In the genomic region with DNA sequence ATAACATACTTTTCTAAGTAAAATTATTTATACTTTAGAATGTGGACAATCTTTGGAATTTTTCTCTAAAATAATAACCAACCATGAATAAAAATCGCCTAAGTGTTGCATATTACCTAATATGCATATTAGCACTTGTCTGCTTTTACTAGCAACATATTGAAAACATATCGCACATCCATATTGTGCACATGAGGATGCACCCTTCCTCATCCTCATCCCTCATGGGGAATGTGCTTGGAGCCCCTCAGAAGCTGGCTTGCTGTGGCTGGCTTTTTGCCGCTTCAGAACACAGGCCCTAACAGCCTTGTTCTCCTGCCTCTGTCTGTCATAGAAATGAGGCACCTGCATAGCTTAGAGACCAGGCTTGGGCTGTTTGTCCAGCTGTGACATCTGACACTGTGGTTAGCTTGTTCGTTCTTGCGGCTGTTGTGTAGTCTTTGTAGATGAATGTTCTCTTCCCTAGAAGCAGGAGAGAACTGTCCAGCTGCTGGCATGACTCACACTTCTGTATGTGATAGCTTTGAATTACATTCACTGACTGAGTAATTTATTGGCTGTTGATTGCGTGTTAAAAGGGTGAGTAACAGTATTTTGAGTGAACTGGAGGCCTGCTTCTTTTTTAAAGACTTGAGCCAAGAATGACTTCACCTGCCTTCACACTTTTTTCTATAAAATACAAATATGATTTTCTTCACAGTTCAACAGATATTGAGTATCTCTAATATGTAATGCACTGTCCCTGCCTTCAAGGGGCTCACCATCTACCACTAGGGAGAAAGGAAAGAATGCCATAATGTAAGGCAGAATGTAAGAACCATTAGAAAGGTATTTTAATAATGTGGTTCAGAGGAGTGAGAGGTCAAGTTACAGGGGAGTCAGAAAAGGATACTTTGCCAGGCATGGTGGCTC, we compare ENCODE assay signal across 1 cellular context.
TF ChIP-seq lines count a peak whose summit lies in the region.

No MANE protein-coding gene starts in this region.

TF ChIP-seq in K562, 482 proteins besides CTCF, POLR2A, EP300 and RAD21 (continued from another document and continues in another):
- TF ChIP-seq, protein P1, sequence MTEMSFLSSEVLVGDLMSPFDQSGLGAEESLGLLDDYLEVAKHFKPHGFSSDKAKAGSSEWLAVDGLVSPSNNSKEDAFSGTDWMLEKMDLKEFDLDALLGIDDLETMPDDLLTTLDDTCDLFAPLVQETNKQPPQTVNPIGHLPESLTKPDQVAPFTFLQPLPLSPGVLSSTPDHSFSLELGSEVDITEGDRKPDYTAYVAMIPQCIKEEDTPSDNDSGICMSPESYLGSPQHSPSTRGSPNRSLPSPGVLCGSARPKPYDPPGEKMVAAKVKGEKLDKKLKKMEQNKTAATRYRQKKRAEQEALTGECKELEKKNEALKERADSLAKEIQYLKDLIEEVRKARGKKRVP (CRISPR knock-in tag; IDR thresholded peaks at IDR 0.05): no peak
- peak; percentile 86 for TF ChIP-seq LCOR (CRISPR knock-in tag; IDR thresholded peaks at IDR 0.05)
- TF ChIP-seq, protein P2, sequence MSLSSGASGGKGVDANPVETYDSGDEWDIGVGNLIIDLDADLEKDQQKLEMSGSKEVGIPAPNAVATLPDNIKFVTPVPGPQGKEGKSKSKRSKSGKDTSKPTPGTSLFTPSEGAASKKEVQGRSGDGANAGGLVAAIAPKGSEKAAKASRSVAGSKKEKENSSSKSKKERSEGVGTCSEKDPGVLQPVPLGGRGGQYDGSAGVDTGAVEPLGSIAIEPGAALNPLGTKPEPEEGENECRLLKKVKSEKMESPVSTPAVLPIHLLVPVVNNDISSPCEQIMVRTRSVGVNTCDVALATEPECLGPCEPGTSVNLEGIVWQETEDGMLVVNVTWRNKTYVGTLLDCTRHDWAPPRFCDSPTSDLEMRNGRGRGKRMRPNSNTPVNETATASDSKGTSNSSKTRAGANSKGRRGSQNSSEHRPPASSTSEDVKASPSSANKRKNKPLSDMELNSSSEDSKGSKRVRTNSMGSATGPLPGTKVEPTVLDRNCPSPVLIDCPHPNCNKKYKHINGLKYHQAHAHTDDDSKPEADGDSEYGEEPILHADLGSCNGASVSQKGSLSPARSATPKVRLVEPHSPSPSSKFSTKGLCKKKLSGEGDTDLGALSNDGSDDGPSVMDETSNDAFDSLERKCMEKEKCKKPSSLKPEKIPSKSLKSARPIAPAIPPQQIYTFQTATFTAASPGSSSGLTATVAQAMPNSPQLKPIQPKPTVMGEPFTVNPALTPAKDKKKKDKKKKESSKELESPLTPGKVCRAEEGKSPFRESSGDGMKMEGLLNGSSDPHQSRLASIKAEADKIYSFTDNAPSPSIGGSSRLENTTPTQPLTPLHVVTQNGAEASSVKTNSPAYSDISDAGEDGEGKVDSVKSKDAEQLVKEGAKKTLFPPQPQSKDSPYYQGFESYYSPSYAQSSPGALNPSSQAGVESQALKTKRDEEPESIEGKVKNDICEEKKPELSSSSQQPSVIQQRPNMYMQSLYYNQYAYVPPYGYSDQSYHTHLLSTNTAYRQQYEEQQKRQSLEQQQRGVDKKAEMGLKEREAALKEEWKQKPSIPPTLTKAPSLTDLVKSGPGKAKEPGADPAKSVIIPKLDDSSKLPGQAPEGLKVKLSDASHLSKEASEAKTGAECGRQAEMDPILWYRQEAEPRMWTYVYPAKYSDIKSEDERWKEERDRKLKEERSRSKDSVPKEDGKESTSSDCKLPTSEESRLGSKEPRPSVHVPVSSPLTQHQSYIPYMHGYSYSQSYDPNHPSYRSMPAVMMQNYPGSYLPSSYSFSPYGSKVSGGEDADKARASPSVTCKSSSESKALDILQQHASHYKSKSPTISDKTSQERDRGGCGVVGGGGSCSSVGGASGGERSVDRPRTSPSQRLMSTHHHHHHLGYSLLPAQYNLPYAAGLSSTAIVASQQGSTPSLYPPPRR (CRISPR knock-in tag; IDR thresholded peaks at IDR 0.05; ENCODE audit: borderline replicate concordance): peak; percentile 88
- no peak for TF ChIP-seq ZNF507 (tag; conservative IDR thresholded peaks at IDR 0.05)
- TF ChIP-seq, protein P3, sequence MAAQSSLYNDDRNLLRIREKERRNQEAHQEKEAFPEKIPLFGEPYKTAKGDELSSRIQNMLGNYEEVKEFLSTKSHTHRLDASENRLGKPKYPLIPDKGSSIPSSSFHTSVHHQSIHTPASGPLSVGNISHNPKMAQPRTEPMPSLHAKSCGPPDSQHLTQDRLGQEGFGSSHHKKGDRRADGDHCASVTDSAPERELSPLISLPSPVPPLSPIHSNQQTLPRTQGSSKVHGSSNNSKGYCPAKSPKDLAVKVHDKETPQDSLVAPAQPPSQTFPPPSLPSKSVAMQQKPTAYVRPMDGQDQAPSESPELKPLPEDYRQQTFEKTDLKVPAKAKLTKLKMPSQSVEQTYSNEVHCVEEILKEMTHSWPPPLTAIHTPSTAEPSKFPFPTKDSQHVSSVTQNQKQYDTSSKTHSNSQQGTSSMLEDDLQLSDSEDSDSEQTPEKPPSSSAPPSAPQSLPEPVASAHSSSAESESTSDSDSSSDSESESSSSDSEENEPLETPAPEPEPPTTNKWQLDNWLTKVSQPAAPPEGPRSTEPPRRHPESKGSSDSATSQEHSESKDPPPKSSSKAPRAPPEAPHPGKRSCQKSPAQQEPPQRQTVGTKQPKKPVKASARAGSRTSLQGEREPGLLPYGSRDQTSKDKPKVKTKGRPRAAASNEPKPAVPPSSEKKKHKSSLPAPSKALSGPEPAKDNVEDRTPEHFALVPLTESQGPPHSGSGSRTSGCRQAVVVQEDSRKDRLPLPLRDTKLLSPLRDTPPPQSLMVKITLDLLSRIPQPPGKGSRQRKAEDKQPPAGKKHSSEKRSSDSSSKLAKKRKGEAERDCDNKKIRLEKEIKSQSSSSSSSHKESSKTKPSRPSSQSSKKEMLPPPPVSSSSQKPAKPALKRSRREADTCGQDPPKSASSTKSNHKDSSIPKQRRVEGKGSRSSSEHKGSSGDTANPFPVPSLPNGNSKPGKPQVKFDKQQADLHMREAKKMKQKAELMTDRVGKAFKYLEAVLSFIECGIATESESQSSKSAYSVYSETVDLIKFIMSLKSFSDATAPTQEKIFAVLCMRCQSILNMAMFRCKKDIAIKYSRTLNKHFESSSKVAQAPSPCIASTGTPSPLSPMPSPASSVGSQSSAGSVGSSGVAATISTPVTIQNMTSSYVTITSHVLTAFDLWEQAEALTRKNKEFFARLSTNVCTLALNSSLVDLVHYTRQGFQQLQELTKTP (IDR thresholded peaks at IDR 0.05; ENCODE audit: low read depth in 1 of 2, partially characterized antibody in 2 of 2): peak in 1 of 2 experiments; percentile 93
- peak; percentile 71; the same call in 1 of the 2 replicates for TF ChIP-seq NCOA1 (IDR thresholded peaks at IDR 0.05; ENCODE audit: low read depth)
- TF ChIP-seq TAF9B (IDR thresholded peaks at IDR 0.05; ENCODE audit: partially characterized antibody): peak; percentile 83
- TF ChIP-seq, protein P4, sequence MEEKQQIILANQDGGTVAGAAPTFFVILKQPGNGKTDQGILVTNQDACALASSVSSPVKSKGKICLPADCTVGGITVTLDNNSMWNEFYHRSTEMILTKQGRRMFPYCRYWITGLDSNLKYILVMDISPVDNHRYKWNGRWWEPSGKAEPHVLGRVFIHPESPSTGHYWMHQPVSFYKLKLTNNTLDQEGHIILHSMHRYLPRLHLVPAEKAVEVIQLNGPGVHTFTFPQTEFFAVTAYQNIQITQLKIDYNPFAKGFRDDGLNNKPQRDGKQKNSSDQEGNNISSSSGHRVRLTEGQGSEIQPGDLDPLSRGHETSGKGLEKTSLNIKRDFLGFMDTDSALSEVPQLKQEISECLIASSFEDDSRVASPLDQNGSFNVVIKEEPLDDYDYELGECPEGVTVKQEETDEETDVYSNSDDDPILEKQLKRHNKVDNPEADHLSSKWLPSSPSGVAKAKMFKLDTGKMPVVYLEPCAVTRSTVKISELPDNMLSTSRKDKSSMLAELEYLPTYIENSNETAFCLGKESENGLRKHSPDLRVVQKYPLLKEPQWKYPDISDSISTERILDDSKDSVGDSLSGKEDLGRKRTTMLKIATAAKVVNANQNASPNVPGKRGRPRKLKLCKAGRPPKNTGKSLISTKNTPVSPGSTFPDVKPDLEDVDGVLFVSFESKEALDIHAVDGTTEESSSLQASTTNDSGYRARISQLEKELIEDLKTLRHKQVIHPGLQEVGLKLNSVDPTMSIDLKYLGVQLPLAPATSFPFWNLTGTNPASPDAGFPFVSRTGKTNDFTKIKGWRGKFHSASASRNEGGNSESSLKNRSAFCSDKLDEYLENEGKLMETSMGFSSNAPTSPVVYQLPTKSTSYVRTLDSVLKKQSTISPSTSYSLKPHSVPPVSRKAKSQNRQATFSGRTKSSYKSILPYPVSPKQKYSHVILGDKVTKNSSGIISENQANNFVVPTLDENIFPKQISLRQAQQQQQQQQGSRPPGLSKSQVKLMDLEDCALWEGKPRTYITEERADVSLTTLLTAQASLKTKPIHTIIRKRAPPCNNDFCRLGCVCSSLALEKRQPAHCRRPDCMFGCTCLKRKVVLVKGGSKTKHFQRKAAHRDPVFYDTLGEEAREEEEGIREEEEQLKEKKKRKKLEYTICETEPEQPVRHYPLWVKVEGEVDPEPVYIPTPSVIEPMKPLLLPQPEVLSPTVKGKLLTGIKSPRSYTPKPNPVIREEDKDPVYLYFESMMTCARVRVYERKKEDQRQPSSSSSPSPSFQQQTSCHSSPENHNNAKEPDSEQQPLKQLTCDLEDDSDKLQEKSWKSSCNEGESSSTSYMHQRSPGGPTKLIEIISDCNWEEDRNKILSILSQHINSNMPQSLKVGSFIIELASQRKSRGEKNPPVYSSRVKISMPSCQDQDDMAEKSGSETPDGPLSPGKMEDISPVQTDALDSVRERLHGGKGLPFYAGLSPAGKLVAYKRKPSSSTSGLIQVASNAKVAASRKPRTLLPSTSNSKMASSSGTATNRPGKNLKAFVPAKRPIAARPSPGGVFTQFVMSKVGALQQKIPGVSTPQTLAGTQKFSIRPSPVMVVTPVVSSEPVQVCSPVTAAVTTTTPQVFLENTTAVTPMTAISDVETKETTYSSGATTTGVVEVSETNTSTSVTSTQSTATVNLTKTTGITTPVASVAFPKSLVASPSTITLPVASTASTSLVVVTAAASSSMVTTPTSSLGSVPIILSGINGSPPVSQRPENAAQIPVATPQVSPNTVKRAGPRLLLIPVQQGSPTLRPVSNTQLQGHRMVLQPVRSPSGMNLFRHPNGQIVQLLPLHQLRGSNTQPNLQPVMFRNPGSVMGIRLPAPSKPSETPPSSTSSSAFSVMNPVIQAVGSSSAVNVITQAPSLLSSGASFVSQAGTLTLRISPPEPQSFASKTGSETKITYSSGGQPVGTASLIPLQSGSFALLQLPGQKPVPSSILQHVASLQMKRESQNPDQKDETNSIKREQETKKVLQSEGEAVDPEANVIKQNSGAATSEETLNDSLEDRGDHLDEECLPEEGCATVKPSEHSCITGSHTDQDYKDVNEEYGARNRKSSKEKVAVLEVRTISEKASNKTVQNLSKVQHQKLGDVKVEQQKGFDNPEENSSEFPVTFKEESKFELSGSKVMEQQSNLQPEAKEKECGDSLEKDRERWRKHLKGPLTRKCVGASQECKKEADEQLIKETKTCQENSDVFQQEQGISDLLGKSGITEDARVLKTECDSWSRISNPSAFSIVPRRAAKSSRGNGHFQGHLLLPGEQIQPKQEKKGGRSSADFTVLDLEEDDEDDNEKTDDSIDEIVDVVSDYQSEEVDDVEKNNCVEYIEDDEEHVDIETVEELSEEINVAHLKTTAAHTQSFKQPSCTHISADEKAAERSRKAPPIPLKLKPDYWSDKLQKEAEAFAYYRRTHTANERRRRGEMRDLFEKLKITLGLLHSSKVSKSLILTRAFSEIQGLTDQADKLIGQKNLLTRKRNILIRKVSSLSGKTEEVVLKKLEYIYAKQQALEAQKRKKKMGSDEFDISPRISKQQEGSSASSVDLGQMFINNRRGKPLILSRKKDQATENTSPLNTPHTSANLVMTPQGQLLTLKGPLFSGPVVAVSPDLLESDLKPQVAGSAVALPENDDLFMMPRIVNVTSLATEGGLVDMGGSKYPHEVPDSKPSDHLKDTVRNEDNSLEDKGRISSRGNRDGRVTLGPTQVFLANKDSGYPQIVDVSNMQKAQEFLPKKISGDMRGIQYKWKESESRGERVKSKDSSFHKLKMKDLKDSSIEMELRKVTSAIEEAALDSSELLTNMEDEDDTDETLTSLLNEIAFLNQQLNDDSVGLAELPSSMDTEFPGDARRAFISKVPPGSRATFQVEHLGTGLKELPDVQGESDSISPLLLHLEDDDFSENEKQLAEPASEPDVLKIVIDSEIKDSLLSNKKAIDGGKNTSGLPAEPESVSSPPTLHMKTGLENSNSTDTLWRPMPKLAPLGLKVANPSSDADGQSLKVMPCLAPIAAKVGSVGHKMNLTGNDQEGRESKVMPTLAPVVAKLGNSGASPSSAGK (IDR thresholded peaks at IDR 0.05): no peak
- no peak for TF ChIP-seq TFAM (CRISPR knock-in tag; conservative IDR thresholded peaks at IDR 0.05)
- TF ChIP-seq MCM7 (IDR thresholded peaks at IDR 0.05): no peak
- peak; percentile 76; the same call in 1 of the 2 replicates for TF ChIP-seq SMAD3 (CRISPR knock-in tag; conservative IDR thresholded peaks at IDR 0.05)
- TF ChIP-seq ZNF146 (CRISPR knock-in tag; IDR thresholded peaks at IDR 0.05; ENCODE audit: unreplicated experiment): no peak
- TF ChIP-seq NCOR1 (IDR thresholded peaks at IDR 0.05): peak; percentile 75
- TF ChIP-seq, protein P5, sequence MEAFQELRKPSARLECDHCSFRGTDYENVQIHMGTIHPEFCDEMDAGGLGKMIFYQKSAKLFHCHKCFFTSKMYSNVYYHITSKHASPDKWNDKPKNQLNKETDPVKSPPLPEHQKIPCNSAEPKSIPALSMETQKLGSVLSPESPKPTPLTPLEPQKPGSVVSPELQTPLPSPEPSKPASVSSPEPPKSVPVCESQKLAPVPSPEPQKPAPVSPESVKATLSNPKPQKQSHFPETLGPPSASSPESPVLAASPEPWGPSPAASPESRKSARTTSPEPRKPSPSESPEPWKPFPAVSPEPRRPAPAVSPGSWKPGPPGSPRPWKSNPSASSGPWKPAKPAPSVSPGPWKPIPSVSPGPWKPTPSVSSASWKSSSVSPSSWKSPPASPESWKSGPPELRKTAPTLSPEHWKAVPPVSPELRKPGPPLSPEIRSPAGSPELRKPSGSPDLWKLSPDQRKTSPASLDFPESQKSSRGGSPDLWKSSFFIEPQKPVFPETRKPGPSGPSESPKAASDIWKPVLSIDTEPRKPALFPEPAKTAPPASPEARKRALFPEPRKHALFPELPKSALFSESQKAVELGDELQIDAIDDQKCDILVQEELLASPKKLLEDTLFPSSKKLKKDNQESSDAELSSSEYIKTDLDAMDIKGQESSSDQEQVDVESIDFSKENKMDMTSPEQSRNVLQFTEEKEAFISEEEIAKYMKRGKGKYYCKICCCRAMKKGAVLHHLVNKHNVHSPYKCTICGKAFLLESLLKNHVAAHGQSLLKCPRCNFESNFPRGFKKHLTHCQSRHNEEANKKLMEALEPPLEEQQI (IDR thresholded peaks at IDR 0.05): 0 out of 2 replicates have a peak, but pooled peaks have one; percentile 23
- no peak for TF ChIP-seq HDAC8 (tag; IDR thresholded peaks at IDR 0.05)
- TF ChIP-seq, protein P6, sequence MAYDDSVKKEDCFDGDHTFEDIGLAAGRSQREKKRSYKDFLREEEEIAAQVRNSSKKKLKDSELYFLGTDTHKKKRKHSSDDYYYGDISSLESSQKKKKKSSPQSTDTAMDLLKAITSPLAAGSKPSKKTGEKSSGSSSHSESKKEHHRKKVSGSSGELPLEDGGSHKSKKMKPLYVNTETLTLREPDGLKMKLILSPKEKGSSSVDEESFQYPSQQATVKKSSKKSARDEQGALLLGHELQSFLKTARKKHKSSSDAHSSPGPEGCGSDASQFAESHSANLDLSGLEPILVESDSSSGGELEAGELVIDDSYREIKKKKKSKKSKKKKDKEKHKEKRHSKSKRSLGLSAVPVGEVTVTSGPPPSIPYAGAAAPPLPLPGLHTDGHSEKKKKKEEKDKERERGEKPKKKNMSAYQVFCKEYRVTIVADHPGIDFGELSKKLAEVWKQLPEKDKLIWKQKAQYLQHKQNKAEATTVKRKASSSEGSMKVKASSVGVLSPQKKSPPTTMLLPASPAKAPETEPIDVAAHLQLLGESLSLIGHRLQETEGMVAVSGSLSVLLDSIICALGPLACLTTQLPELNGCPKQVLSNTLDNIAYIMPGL (CRISPR knock-in tag; IDR thresholded peaks at IDR 0.05): no peak
